ENCODE assay signal across 6 cellular contexts in genomic region chr9:136769710-136770191, GRCh38. TPM values are rescaled to one million over a fixed set of nuclear protein-coding genes. Genes with fewer than 3 reads are reported as not detected.
A peak's percentile ranks its signal among the peaks of the same experiment; 100 is the strongest.
DNase-seq lines count a peak whose midpoint lies in the region; ATAC-seq and TF ChIP-seq lines count a peak whose summit lies in the region.

No MANE protein-coding gene starts in this region.

- H3K27ac ChIP-seq in RWPE2 (ENCODE audit: poor library complexity, severe bottlenecking): no peak overlapping the region

- DNase-seq in RWPE2 (ENCODE audit: low spot score) (peak; percentile 27), epithelial cell of proximal tubule (ENCODE audit: low read depth) (no peak), globus pallidus (ENCODE audit: low spot score) (no peak), DMS153 treated with DMSO at 0.1 percent for 48 hours (lab: John Stamatoyannopoulos, UW; ENCODE audit: unreplicated experiment) (no peak)
- DNase-seq in stimulated activated CD4-positive, alpha-beta T cell treated with anti-CD3 and anti-CD28 coated beads, Interleukin-2, amount 100 ng/mL, for 48 hours: peak; percentile 50 to 62

- H3K4me3 ChIP-seq in RWPE2 (ENCODE audit: severe bottlenecking) (no peak overlapping the region), epithelial cell of proximal tubule (ENCODE audit: low read depth, low read length) (no peak overlapping the region)

- no peaks in the 10 kb centered on the region for H3K36me3 ChIP-seq in RWPE2 (ENCODE audit: low read depth)

- peaks cover 5% of the 10 kb centered on the region for H3K27me3 ChIP-seq in RWPE2 (ENCODE audit: insufficient read depth, poor library complexity, severe bottlenecking)

- no peak for ATAC-seq in RWPE2 (ENCODE audit: low read depth)

- no peaks in the 10 kb centered on the region for H3K9me3 ChIP-seq in RWPE2 (ENCODE audit: severe bottlenecking)

- peak; percentile 76 for TF ChIP-seq CTCF in GM12872 (IDR thresholded peaks at IDR 0.05; ENCODE audit: insufficient read depth, low read depth, low read length)
- no peak for TF ChIP-seq CTCF in RWPE2 (IDR thresholded peaks at IDR 0.05; ENCODE audit: poor library complexity, severe bottlenecking)
- TF ChIP-seq CTCF in epithelial cell of proximal tubule (conservative IDR thresholded peaks at IDR 0.05; ENCODE audit: low read depth, low read length): peak; percentile 59

- no peaks in the 10 kb centered on the region for H3K4me1 ChIP-seq in RWPE2 (ENCODE audit: insufficient read depth, poor library complexity, severe bottlenecking)

RNA-seq across cellular contexts. Expression of gene LCN15, which starts 5.4 kb away (rescaled TPM):
- not detected in 2 replicates for total RNA-seq in epithelial cell of proximal tubule

RNA-seq across cellular contexts. Expression of gene LCN8, which starts 11.7 kb away (rescaled TPM):
- total RNA-seq in epithelial cell of proximal tubule: not detected in 2 replicates

RNA-seq across cellular contexts. Expression of gene TMEM141, which starts 21.4 kb away (rescaled TPM):
- 90.4 and 108 TPM in 2 replicates for total RNA-seq in epithelial cell of proximal tubule

RNA-seq across cellular contexts. Expression of gene LCN6, which starts 21.4 kb away (rescaled TPM):
- total RNA-seq in epithelial cell of proximal tubule: not detected in 2 replicates

RNA-seq across cellular contexts. Expression of gene CCDC183, which starts 26.4 kb away (rescaled TPM):
- 0.06 TPM in 1 of 2 replicates, not detected in the other for total RNA-seq in epithelial cell of proximal tubule

Comparison
In these comparisons a context has a peak if more than half of its experiments do, and no peak if none do; other contexts are left out.
1. DNase-seq: peak in RWPE2 (single experiment) and stimulated activated CD4-positive, alpha-beta T cell treated with anti-CD3 and anti-CD28 coated beads, Interleukin-2, amount 100 ng/mL, for 48 hours (2 of 2); none in epithelial cell of proximal tubule (single experiment), globus pallidus (single experiment) and DMS153 treated with DMSO at 0.1 percent for 48 hours (single experiment).